ENCODE assay signal across 7 cellular contexts in the genomic region with DNA sequence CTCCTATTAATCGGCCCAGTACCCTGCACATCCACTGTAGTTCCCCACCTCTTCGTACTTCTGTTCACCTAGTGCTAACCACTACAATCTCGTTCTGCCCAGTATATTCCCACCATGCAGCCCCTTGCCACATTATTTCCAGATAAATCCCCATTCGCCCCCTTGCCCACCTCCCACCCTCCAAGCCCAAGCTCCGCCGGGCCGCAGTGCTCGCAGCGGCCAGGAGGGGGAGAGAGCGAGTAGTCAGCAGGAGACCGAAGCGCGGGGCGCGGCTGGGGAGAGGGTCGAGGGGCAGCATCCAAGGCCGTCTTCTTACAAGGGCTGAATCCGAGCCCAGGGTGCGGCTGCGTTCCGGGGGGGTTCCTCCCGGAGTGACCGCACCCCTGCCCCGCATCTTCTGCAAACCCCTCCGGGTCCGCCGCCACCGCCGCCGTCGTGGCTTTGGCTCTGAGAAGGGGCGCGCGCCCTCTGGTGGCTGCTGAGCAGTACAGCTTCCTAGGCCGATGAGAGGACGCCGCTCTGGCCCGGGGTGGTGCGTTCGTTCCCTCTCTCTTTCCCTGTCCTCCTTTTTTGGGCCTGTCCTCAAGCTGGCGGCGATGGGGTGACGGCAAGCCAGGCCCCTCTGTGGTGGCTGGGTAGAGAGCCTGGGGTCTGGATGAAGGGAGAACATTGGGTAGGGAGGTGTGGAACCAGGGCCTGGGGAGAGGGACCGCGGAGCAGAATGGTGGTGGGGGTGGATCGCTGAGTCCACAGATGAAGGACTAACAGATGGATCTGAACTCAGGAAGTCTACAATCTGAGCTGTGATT.
DNase-seq lines count a peak whose midpoint lies in the region; ATAC-seq and TF ChIP-seq lines count a peak whose summit lies in the region.

No MANE protein-coding gene starts in this region.

- in situ Hi-C loops in GM13976 (cut with MboI; ENCODE audit: low sequenced_read_pairs, unreplicated experiment), result loop anchor here (25.0 kb wide), 1 partner anchor 353 kb away; the partner anchor contains the start of gene SPATA24

- peak; percentile 89 for DNase-seq in GM13976 (ENCODE audit: low spot score)
- DNase-seq in NCI-H146 (lab: John Stamatoyannopoulos, UW), result peak; percentile 47
- DNase-seq in cardiac fibroblast (ENCODE audit: low read depth in 2 of 2), result peak; percentile 79 to 82
- peak; percentile 57 for DNase-seq in iris pigment epithelial cell (ENCODE audit: low read depth)
- peak; percentile 67 to 76 for DNase-seq in stimulated activated CD4-positive, alpha-beta T cell treated with anti-CD3 and anti-CD28 coated beads, Interleukin-12 subunit alpha, Interleukin-12 subunit beta, amount 100 ng/mL, for 24 hours (ENCODE audit: low read depth in 2 of 2)

- ATAC-seq in HG02642 (IDR thresholded peaks at IDR 0.05; ENCODE audit: poor library complexity, unreplicated experiment), result peak; percentile 84

- TF ChIP-seq CTCF in GM13976 (IDR thresholded peaks at IDR 0.05; ENCODE audit: borderline replicate concordance, control extremely low read depth, extremely low read depth, insufficient read depth, missing control alignments) (peak; percentile 96), WI38 (IDR thresholded peaks at IDR 0.05; ENCODE audit: low read depth, low read length) (peak; percentile 92), cardiac fibroblast (IDR thresholded peaks at IDR 0.05; ENCODE audit: low read depth, low read length) (peak; percentile 84)

- peak overlapping the region; percentile 65 for H3K4me3 ChIP-seq in WI38 (ENCODE audit: low read depth, low read length)
- peak overlapping the region; percentile 61 to 72 for H3K4me3 ChIP-seq in cardiac fibroblast (replicated peaks in 1 of 2; ENCODE audit: low read depth in 2 of 2, low read length in 2 of 2)

Comparison
In these comparisons a context has a peak if more than half of its experiments do, and no peak if none do; other contexts are left out.
1. Peak in every context shown above with its lines: DNase-seq, ATAC-seq and H3K4me3 ChIP-seq.